ENCODE assay signal across 25 cellular contexts in genomic region chr2:134338180-134338579, GRCh38.
DNase-seq lines count a peak whose midpoint lies in the region; ATAC-seq and TF ChIP-seq lines count a peak whose summit lies in the region.
"Had no signal": no experiment of that assay in that cellular context is flagged by ENCODE, and none has a peak within 500 bp of the region (broad histone marks: within the 10 kb centered on the region; RNA-seq: fewer than 3 reads in every experiment).

No MANE protein-coding gene starts in this region.

- H3K36me3 Mint-ChIP-seq in naive B cell = peaks cover 27 to 47% of the 10 kb centered on the region in 2 donors

- peaks cover 43 to 69% (median 66%) of the 10 kb centered on the region in 3 donors for H3K4me1 Mint-ChIP-seq in naive B cell
- H3K4me1 Mint-ChIP-seq: activated naive CD4-positive, alpha-beta T cell treated with anti-CD3 and anti-CD28 coated beads, Interleukin-2, amount 50 U/mL, for 24 hours had no signal

- H3K79me2 ChIP-seq in OCI-LY7 (ENCODE audit: insufficient read depth, low read depth, low read length) = no peaks in the 10 kb centered on the region

- H3K9me3 Mint-ChIP-seq in naive B cell = peaks cover 0 to 7% (median 0%) of the 10 kb centered on the region in 7 donors
- H3K9me3 Mint-ChIP-seq: activated naive CD4-positive, alpha-beta T cell treated with anti-CD3 and anti-CD28 coated beads, Interleukin-2, amount 50 U/mL, for 24 hours; activated T-helper 1 cell treated with anti-CD3 and anti-CD28 coated beads, Interleukin-12 subunit alpha, Interleukin-12 subunit beta, Interleukin-2, Interleukin-4 antibody, amounts not matched to agents 30 ng/mL and 10 ng/mL and 1 ng/mL, durations not matched to agents 14 hours and 24 hours and 36 hours; endodermal cell had no signal

- no peaks in the 10 kb centered on the region for H3K9me2 ChIP-seq in OCI-LY7 (ENCODE audit: insufficient read depth, low read length)

- DNase-seq in CD1c-positive myeloid dendritic cell (ENCODE audit: extremely low spot score) (peak; percentile 60), NOMO-1 treated with dmso at 0.1 percent for 144 hours (lab: John Stamatoyannopoulos, UW; ENCODE audit: unreplicated experiment) (peak; percentile 39), Right ventricle myocardium superior (no peak), naive B cell (no peak), NCI-H82 treated with DMSO at 0.1 percent for 48 hours (lab: John Stamatoyannopoulos, UW; ENCODE audit: unreplicated experiment) (no peak), OCI-LY7 (ENCODE audit: low spot score) (no peak), UCSD-AML1 (lab: John Stamatoyannopoulos, UW; ENCODE audit: unreplicated experiment) (no peak)
- DNase-seq: activated CD4-positive, alpha-beta T cell treated with anti-CD3 and anti-CD28 coated beads, Interleukin-2, amount 50 U/mL, for 48 hours; activated CD8-positive, alpha-beta memory T cell treated with anti-CD3 and anti-CD28 coated beads, Interleukin-2, amount 50 U/mL, for 4 hours; Caco-2; DMS79; endodermal cell; GDM1; mucosa of descending colon; NCI-H1436 treated with DMSO at 0.1 percent for 48 hours; NCI-H345; ovary; retina; stimulated activated CD4-positive, alpha-beta T cell treated with anti-CD3 and anti-CD28 coated beads, Interleukin-2, amount 100 ng/mL, for 24 hours had no signal

- CTCF ChIA-PET in OCI-LY7 (lab: Charles Lee; ENCODE audit: unreplicated experiment) = no interaction called here

- H3K27me3 Mint-ChIP-seq in naive B cell = no peaks in the 10 kb centered on the region
- H3K27me3 Mint-ChIP-seq: activated naive CD4-positive, alpha-beta T cell treated with anti-CD3 and anti-CD28 coated beads, Interleukin-2, amount 50 U/mL, for 24 hours had no signal

- no peaks in the 10 kb centered on the region for H4K20me1 ChIP-seq in OCI-LY7 (ENCODE audit: insufficient read depth, low read length)

- POLR2A ChIA-PET in OCI-LY7 (lab: Charles Lee) = interaction anchor here (0.8 to 1.3 kb wide), 3 partner anchors 24 to 220 kb away, joined by 3 read pairs; no protein-coding TSS in a partner anchor

- H3K27ac ChIP-seq in OCI-LY7 (ENCODE audit: low read depth, low read length, poor library complexity, severe bottlenecking) = no peak overlapping the region
- H3K27ac ChIP-seq: BLaER1 treated with 17β-estradiol and CSF1 and Interleukin-3, amounts not matched to agents 10 nM and 100 nM; ovary had no signal

- no peak for TF ChIP-seq CTCF in OCI-LY7 (conservative IDR thresholded peaks at IDR 0.05; ENCODE audit: low read length)

- no peak overlapping the region for H2AFZ ChIP-seq in OCI-LY7 (ENCODE audit: low read length)

- no peak overlapping the region for H3K4me3 Mint-ChIP-seq in naive B cell
- H3K4me3 Mint-ChIP-seq: activated naive CD4-positive, alpha-beta T cell treated with anti-CD3 and anti-CD28 coated beads, Interleukin-2, amount 50 U/mL, for 24 hours; activated T-helper 1 cell treated with anti-CD3 and anti-CD28 coated beads, Interleukin-12 subunit alpha, Interleukin-12 subunit beta, Interleukin-2, Interleukin-4 antibody, amounts not matched to agents 30 ng/mL and 10 ng/mL and 1 ng/mL, durations not matched to agents 14 hours and 24 hours and 36 hours; endodermal cell; nephron had no signal

- H3K4me1 ChIP-seq in OCI-LY7 (ENCODE audit: insufficient read depth, low read length, poor library complexity, severe bottlenecking) = no peaks in the 10 kb centered on the region

- intact Hi-C loops in Right ventricle myocardium superior (cut with DNase I) = no loop called here
- intact Hi-C loops in OCI-LY7 (cut with micrococcal nuclease; ENCODE audit: unreplicated experiment) = no loop called here

- BruUV-seq in OCI-LY7 (replicated peaks; lab: Mats Ljungman, UMichigan) = no TSS peak

- ATAC-seq in Right ventricle myocardium superior (ENCODE audit: poor library complexity) = peak; percentile 63
- no peak for ATAC-seq in naive B cell (ENCODE audit: low read depth in 2 of 2)
- no peak for ATAC-seq in GM21367 (IDR thresholded peaks at IDR 0.05; ENCODE audit: unreplicated experiment)
- ATAC-seq: mucosa of descending colon had no signal

- peaks cover 68% of the 10 kb centered on the region for H3K36me3 ChIP-seq in OCI-LY7 (ENCODE audit: insufficient read depth, low read length)
- H3K36me3 ChIP-seq: ovary had no signal

- H3K27ac Mint-ChIP-seq in naive B cell = peak overlapping the region in 5 of 6 donors; percentile 19 to 91 (median 25)
- H3K27ac Mint-ChIP-seq: activated T-helper 1 cell treated with anti-CD3 and anti-CD28 coated beads, Interleukin-12 subunit alpha, Interleukin-12 subunit beta, Interleukin-2, Interleukin-4 antibody, amounts not matched to agents 30 ng/mL and 10 ng/mL and 1 ng/mL, durations not matched to agents 14 hours and 24 hours and 36 hours; endodermal cell; nephron had no signal

- H3K4me2 ChIP-seq in OCI-LY7 (ENCODE audit: low read length) = no peak overlapping the region

- H3K9me3 ChIP-seq in OCI-LY7 (ENCODE audit: low read length) = no peaks in the 10 kb centered on the region
- H3K9me3 ChIP-seq: Caco-2, mucosa of descending colon, ovary, tibial nerve had no signal

- no peak overlapping the region for H3K4me3 ChIP-seq in OCI-LY7 (ENCODE audit: low read depth, low read length, poor library complexity, severe bottlenecking)
- H3K4me3 ChIP-seq: BLaER1 treated with 17β-estradiol and CSF1 and Interleukin-3, amounts not matched to agents 10 nM and 100 nM; mucosa of descending colon; ovary; tibial nerve had no signal

Comparison
In these comparisons a context has a peak if more than half of its experiments do, and no peak if none do; other contexts are left out.
1. DNase-seq: peak in CD1c-positive myeloid dendritic cell (single experiment) and NOMO-1 treated with dmso at 0.1 percent for 144 hours (single experiment); none in Right ventricle myocardium superior (single experiment), naive B cell (single experiment), NCI-H82 treated with DMSO at 0.1 percent for 48 hours (single experiment), OCI-LY7 (single experiment) and UCSD-AML1 (single experiment).